In genomic region chrX:155871934-155872333, GRCh38 we compare ENCODE assay signal across 1 cellular context.
TF ChIP-seq lines count a peak whose summit lies in the region.

No MANE protein-coding gene starts in this region.

TF ChIP-seq in HepG2, 621 proteins besides CTCF, POLR2A, EP300 and RAD21 (continued from another document):
- TF ChIP-seq RXRB (CRISPR knock-in tag; IDR thresholded peaks at IDR 0.05; ENCODE audit: borderline replicate concordance) (no peak), ZNF382 (CRISPR knock-in tag; IDR thresholded peaks at IDR 0.05; ENCODE audit: borderline replicate concordance) (no peak), NR0B2 (CRISPR knock-in tag; IDR thresholded peaks at IDR 0.05) (no peak), ZNF589 (CRISPR knock-in tag; conservative IDR thresholded peaks at IDR 0.05) (no peak), ZNF629 (CRISPR knock-in tag; conservative IDR thresholded peaks at IDR 0.05) (no peak), GABPA (IDR thresholded peaks at IDR 0.05; ENCODE audit: low read depth, low read length) (no peak), GABPA (CRISPR knock-in tag; IDR thresholded peaks at IDR 0.05; ENCODE audit: low read depth) (no peak)
